ENCODE assay signal across 26 cellular contexts in genomic region chr3:108106449-108106848, GRCh38.
"Had no signal": no experiment of that assay in that cellular context is flagged by ENCODE, and none has a peak within 500 bp of the region (broad histone marks: within the 10 kb centered on the region; RNA-seq: fewer than 3 reads in every experiment).

No MANE protein-coding gene starts in this region.

- H3K4me1 ChIP-seq: esophagus squamous epithelium, lower lobe of right lung, pancreas, upper lobe of right lung, vagina had no signal

- H3K27ac ChIP-seq: epithelial cell of prostate, esophagus squamous epithelium, hepatocyte, left ventricle myocardium inferior, lower lobe of right lung, pancreas, tibial artery, upper lobe of right lung, vagina had no signal

- H3K36me3 Mint-ChIP-seq: memory B cell; mesothelial cell of epicardium; natural killer cell treated with Interleukin-12 subunit alpha and Interleukin-12 subunit beta and Interleukin-15 and Interleukin-18, amount 100 ng/mL, for 72 hours; stimulated activated effector memory CD8-positive, alpha-beta T cell treated with anti-CD3 and anti-CD28 coated beads, Interleukin-12 subunit alpha, Interleukin-12 subunit beta, amount 100 ng/mL, for 72 hours had no signal

- H3K27ac Mint-ChIP-seq: memory B cell; progenitor cell of endocrine pancreas; stimulated activated effector memory CD8-positive, alpha-beta T cell treated with anti-CD3 and anti-CD28 coated beads, Interleukin-12 subunit alpha, Interleukin-12 subunit beta, amount 100 ng/mL, for 72 hours had no signal

- H3K4me2 ChIP-seq: hepatocyte, smooth muscle cell had no signal

- DNase-seq: effector memory CD4-positive, alpha-beta T cell; esophagus squamous epithelium; foreskin melanocyte; head of caudate nucleus; kidney; left cardiac atrium; left ventricle myocardium inferior; lower lobe of right lung; occipital lobe; pancreas; right cardiac atrium; stimulated activated CD4-positive, alpha-beta T cell treated with anti-CD3 and anti-CD28 coated beads, Interleukin-2, amount 100 ng/mL, for 48 hours; stimulated activated CD8-positive, alpha-beta memory T cell treated with anti-CD3 and anti-CD28 coated beads, Interleukin-4, amount 100 ng/mL, for 48 hours; stimulated activated naive CD8-positive, alpha-beta T cell treated with anti-CD3 and anti-CD28 coated beads, Interleukin-15, Interleukin-2, amounts not matched to agents 100 U/mL and 50 U/mL, for 24 hours; tibial artery; upper lobe of right lung had no signal

- H3K9me3 ChIP-seq: esophagus squamous epithelium, left ventricle myocardium inferior, lower lobe of right lung, pancreas, tibial artery, upper lobe of right lung, vagina had no signal

- FAIRE-seq: endometrium, kidney, pancreas had no signal

- H2AFZ ChIP-seq: hepatocyte had no signal

- H3K79me2 ChIP-seq: hepatocyte had no signal

- H3K27me3 ChIP-seq: esophagus squamous epithelium, hepatocyte, pancreas, tibial artery, upper lobe of right lung, vagina had no signal

- H3K27me3 Mint-ChIP-seq: memory B cell; natural killer cell treated with Interleukin-12 subunit alpha and Interleukin-12 subunit beta and Interleukin-15 and Interleukin-18, amount 100 ng/mL, for 72 hours had no signal

- H3K36me3 ChIP-seq: esophagus squamous epithelium, left ventricle myocardium inferior, lower lobe of right lung, pancreas, tibial artery, upper lobe of right lung, vagina had no signal

- ATAC-seq: left cardiac atrium; lower lobe of right lung; natural killer cell treated with Interleukin-12 subunit alpha and Interleukin-12 subunit beta and Interleukin-15 and Interleukin-18, amount 100 ng/mL, for 72 hours; pancreas; right cardiac atrium; stimulated activated effector memory CD8-positive, alpha-beta T cell treated with anti-CD3 and anti-CD28 coated beads, Interleukin-12 subunit alpha, Interleukin-12 subunit beta, amount 100 ng/mL, for 72 hours; stimulated activated naive CD8-positive, alpha-beta T cell treated with anti-CD3 and anti-CD28 coated beads, Interleukin-15, Interleukin-2, amounts not matched to agents 100 U/mL and 50 U/mL, for 24 hours; upper lobe of right lung had no signal

- H3K4me3 ChIP-seq: esophagus squamous epithelium, hepatocyte, left ventricle myocardium inferior, lower lobe of right lung, pancreas, smooth muscle cell, tibial artery, upper lobe of right lung, vagina had no signal

- H3K4me3 Mint-ChIP-seq: memory B cell; mesothelial cell of epicardium; natural killer cell treated with Interleukin-12 subunit alpha and Interleukin-12 subunit beta and Interleukin-15 and Interleukin-18, amount 100 ng/mL, for 72 hours; stimulated activated effector memory CD8-positive, alpha-beta T cell treated with anti-CD3 and anti-CD28 coated beads, Interleukin-12 subunit alpha, Interleukin-12 subunit beta, amount 100 ng/mL, for 72 hours had no signal

- H3K9me3 Mint-ChIP-seq: memory B cell; mesothelial cell of epicardium; natural killer cell treated with Interleukin-12 subunit alpha and Interleukin-12 subunit beta and Interleukin-15 and Interleukin-18, amount 100 ng/mL, for 72 hours; stimulated activated effector memory CD8-positive, alpha-beta T cell treated with anti-CD3 and anti-CD28 coated beads, Interleukin-12 subunit alpha, Interleukin-12 subunit beta, amount 100 ng/mL, for 72 hours had no signal
